Comparison of ENCODE assay signal across 10 cellular contexts in genomic region chrX:19885732-19886131, GRCh38. TPM values are rescaled to one million over a fixed set of nuclear protein-coding genes. Genes with fewer than 3 reads are reported as not detected.
DNase-seq lines count a peak whose midpoint lies in the region; ATAC-seq and TF ChIP-seq lines count a peak whose summit lies in the region.
"Had no signal": no experiment of that assay in that cellular context is flagged by ENCODE, and none has a peak within 500 bp of the region (broad histone marks: within the 10 kb centered on the region; RNA-seq: fewer than 3 reads in every experiment).

No MANE protein-coding gene starts in this region.

- H3K9me2 ChIP-seq in HCT116 (ENCODE audit: insufficient read depth) = no peaks in the 10 kb centered on the region

- no peaks in the 10 kb centered on the region for H3K9me3 ChIP-seq in CD4-positive, alpha-beta T cell (ENCODE audit: control insufficient read depth, low read length)
- no peaks in the 10 kb centered on the region for H3K9me3 ChIP-seq in HCT116 (ENCODE audit: control insufficient read depth in 1 of 2, insufficient read depth in 1 of 2, low read depth in 1 of 2, low read length in 2 of 2)
- H3K9me3 ChIP-seq: ascending aorta had no signal

- H3K4me1 Mint-ChIP-seq in CD4-positive, alpha-beta T cell (ENCODE audit: low read depth) = peaks cover 75% of the 10 kb centered on the region
- H3K4me1 Mint-ChIP-seq in activated naive CD8-positive, alpha-beta T cell (ENCODE audit: low read depth) = peaks cover 64% of the 10 kb centered on the region
- peaks cover 46 to 54% of the 10 kb centered on the region in 2 donors for H3K4me1 Mint-ChIP-seq in natural killer cell treated with Interleukin-12 subunit alpha and Interleukin-12 subunit beta and Interleukin-15 and Interleukin-18, amount 100 ng/mL, for 72 hours (ENCODE audit: low read depth in 2 of 2)

- CTCF ChIA-PET in CD4-positive, alpha-beta T cell (lab: Charles Lee) = interaction anchor here (1.3 kb wide), 1 partner anchor 29 kb away, joined by 3 read pairs; no protein-coding TSS in a partner anchor
- CTCF ChIA-PET in HCT116 (lab: Charles Lee) = interaction anchor here (1.0 kb wide), 1 partner anchor 11 kb away, joined by 3 read pairs; no protein-coding TSS in a partner anchor

- 0 out of 2 replicates have a peak overlapping the region, but pooled peaks have one; percentile 69 for H3K4me2 ChIP-seq in HCT116 (ENCODE audit: low read length)

- TF ChIP-seq POLR2A in HCT116 (IDR thresholded peaks at IDR 0.05; ENCODE audit: borderline replicate concordance, extremely low read depth, insufficient read depth, insufficient read length) = no peak

- H3K9ac ChIP-seq in HCT116 (ENCODE audit: low read length) = no peak overlapping the region

- H3K27me3 ChIP-seq in CD4-positive, alpha-beta T cell (ENCODE audit: control insufficient read depth, insufficient read depth, low read length) = no peaks in the 10 kb centered on the region
- no peaks in the 10 kb centered on the region for H3K27me3 ChIP-seq in HCT116 (ENCODE audit: insufficient read depth, low read length)
- H3K27me3 ChIP-seq: ascending aorta had no signal

- no peaks in the 10 kb centered on the region for H4K20me1 ChIP-seq in HCT116 (ENCODE audit: insufficient read depth)

- no peak for TF ChIP-seq CTCF in CD4-positive, alpha-beta T cell (IDR thresholded peaks at IDR 0.05)
- no peak for TF ChIP-seq CTCF in HCT116 (IDR thresholded peaks at IDR 0.05 in 2 of 3, conservative IDR thresholded peaks at IDR 0.05 in 1 of 3; ENCODE audit: borderline replicate concordance in 1 of 3, insufficient read depth in 1 of 3, low read depth in 2 of 3, low read length in 2 of 3)

- DNase-seq in CD4-positive, alpha-beta T cell = no peak
- DNase-seq in HCT116 (ENCODE audit: low read depth, low spot score) = no peak
- no peak for DNase-seq in natural killer cell treated with Interleukin-12 subunit alpha and Interleukin-12 subunit beta and Interleukin-15 and Interleukin-18, amount 100 ng/mL, for 72 hours (ENCODE audit: low spot score)
- DNase-seq in cortex of kidney (lab: John Stamatoyannopoulos, UW) = no peak
- no peak for DNase-seq in NCI-H146 treated with DMSO at 0.1 percent for 48 hours (lab: John Stamatoyannopoulos, UW; ENCODE audit: unreplicated experiment)
- no peak for DNase-seq in sciatic nerve (ENCODE audit: low spot score)
- DNase-seq: occipital lobe had no signal

- H3K4me3 ChIP-seq in HCT116 (replicated peaks in 1 of 2; ENCODE audit: low read depth in 1 of 2, low read length in 2 of 2) = no peak overlapping the region

- no peaks in the 10 kb centered on the region for H3K27me3 Mint-ChIP-seq in CD4-positive, alpha-beta T cell
- no peaks in the 10 kb centered on the region for H3K27me3 Mint-ChIP-seq in activated naive CD8-positive, alpha-beta T cell
- H3K27me3 Mint-ChIP-seq in natural killer cell treated with Interleukin-12 subunit alpha and Interleukin-12 subunit beta and Interleukin-15 and Interleukin-18, amount 100 ng/mL, for 72 hours = peaks cover 0 to 3% of the 10 kb centered on the region in 2 donors

- intact Hi-C loops in CD4-positive, alpha-beta T cell (cut with DNase I, micrococcal nuclease) = loop anchor here (2.0 to 10.0 kb wide), 6 partner anchors 43 to 201 kb away; no protein-coding TSS in a partner anchor
- intact Hi-C loops in HCT116 (cut with micrococcal nuclease) (loop anchor here (5.0 to 10.0 kb wide), 3 partner anchors 213 to 351 kb away; no protein-coding TSS in a partner anchor), sciatic nerve (cut with DNase I) (loop anchor here (10.0 kb wide), 1 partner anchor 341 kb away; no protein-coding TSS in a partner anchor)

- ATAC-seq in CD4-positive, alpha-beta T cell (ENCODE audit: poor library complexity) = no peak
- ATAC-seq in HCT116 (no peak), GM19035 (IDR thresholded peaks at IDR 0.05; ENCODE audit: unreplicated experiment) (no peak), sciatic nerve (no peak)
- no peak for ATAC-seq in natural killer cell treated with Interleukin-12 subunit alpha and Interleukin-12 subunit beta and Interleukin-15 and Interleukin-18, amount 100 ng/mL, for 72 hours

- no peak overlapping the region for H3K27ac ChIP-seq in CD4-positive, alpha-beta T cell (ENCODE audit: low read depth, low read length)
- H3K27ac ChIP-seq in HCT116 (ENCODE audit: low read depth, low read length) = no peak overlapping the region
- H3K27ac ChIP-seq: ascending aorta had no signal

- no peaks in the 10 kb centered on the region for H3K36me3 ChIP-seq in HCT116 (ENCODE audit: control insufficient read depth in 1 of 2, insufficient read depth in 2 of 2, low read length in 2 of 2)
- H3K36me3 ChIP-seq: ascending aorta had no signal

- POLR2A ChIA-PET in CD4-positive, alpha-beta T cell (lab: Charles Lee) = interaction anchor here (1.0 kb wide), 2 partner anchors 9 to 29 kb away, joined by 3 read pairs; no protein-coding TSS in a partner anchor
- POLR2A ChIA-PET in HCT116 (lab: Charles Lee) = no interaction called here

- H3K79me2 ChIP-seq in HCT116 (ENCODE audit: insufficient read depth, low read length) = 0 out of 2 replicates have a peak, but pooled peaks cover 9% of the 10 kb centered on the region

- TF ChIP-seq RAD21 in HCT116 (IDR thresholded peaks at IDR 0.05; ENCODE audit: low read depth) = no peak

- RAD21 ChIA-PET in HCT116 (lab: Charles Lee; ENCODE audit: low non-redundant PET in 1 of 2, low total read pairs in 2 of 2, uncharacterized antibody in 2 of 2, unreplicated experiment in 2 of 2) = no interaction called here

- H2AFZ ChIP-seq in HCT116 (ENCODE audit: low read depth, low read length, poor library complexity, severe bottlenecking) = no peak overlapping the region

- H3K4me3 Mint-ChIP-seq in CD4-positive, alpha-beta T cell = peak overlapping the region; percentile 84
- peak overlapping the region; percentile 85 for H3K4me3 Mint-ChIP-seq in activated naive CD8-positive, alpha-beta T cell
- peak overlapping the region; percentile 86 for H3K4me3 Mint-ChIP-seq in natural killer cell treated with Interleukin-12 subunit alpha and Interleukin-12 subunit beta and Interleukin-15 and Interleukin-18, amount 100 ng/mL, for 72 hours

- TSS peak; percentile 44 for BruUV-seq in HCT116 (replicated peaks; lab: Mats Ljungman, UMichigan)

- H3K9me3 Mint-ChIP-seq in CD4-positive, alpha-beta T cell = no peaks in the 10 kb centered on the region
- no peaks in the 10 kb centered on the region for H3K9me3 Mint-ChIP-seq in activated naive CD8-positive, alpha-beta T cell (ENCODE audit: low read depth)
- no peaks in the 10 kb centered on the region for H3K9me3 Mint-ChIP-seq in natural killer cell treated with Interleukin-12 subunit alpha and Interleukin-12 subunit beta and Interleukin-15 and Interleukin-18, amount 100 ng/mL, for 72 hours

- H3K4me1 ChIP-seq in HCT116 (ENCODE audit: control insufficient read depth in 1 of 2, insufficient read depth in 2 of 2, low read length in 2 of 2) = peaks cover 16 to 48% of the 10 kb centered on the region in 2 experiments
- H3K4me1 ChIP-seq: ascending aorta had no signal

- peak overlapping the region; percentile 81 for H3K27ac Mint-ChIP-seq in CD4-positive, alpha-beta T cell
- H3K27ac Mint-ChIP-seq in activated naive CD8-positive, alpha-beta T cell = peak overlapping the region; percentile 58
- peak overlapping the region; percentile 68 to 78 for H3K27ac Mint-ChIP-seq in natural killer cell treated with Interleukin-12 subunit alpha and Interleukin-12 subunit beta and Interleukin-15 and Interleukin-18, amount 100 ng/mL, for 72 hours

- H3K36me3 Mint-ChIP-seq in CD4-positive, alpha-beta T cell (ENCODE audit: low read depth) = peaks cover 4% of the 10 kb centered on the region
- H3K36me3 Mint-ChIP-seq in activated naive CD8-positive, alpha-beta T cell = no peaks in the 10 kb centered on the region
- H3K36me3 Mint-ChIP-seq in natural killer cell treated with Interleukin-12 subunit alpha and Interleukin-12 subunit beta and Interleukin-15 and Interleukin-18, amount 100 ng/mL, for 72 hours = no peaks in the 10 kb centered on the region

TF ChIP-seq in HCT116, 20 proteins besides CTCF, POLR2A, EP300 and RAD21 (continues in another document):
- TF ChIP-seq YY1 (IDR thresholded peaks at IDR 0.05; ENCODE audit: extremely low read depth, insufficient replicate concordance, low read depth, low read length) (no peak), EZH2phosphoT487 (IDR thresholded peaks at IDR 0.05; ENCODE audit: borderline replicate concordance) (no peak), ELF1 (IDR thresholded peaks at IDR 0.05; ENCODE audit: borderline replicate concordance, low read depth) (no peak), ZBTB33 (IDR thresholded peaks at IDR 0.05; ENCODE audit: extremely low read depth, insufficient replicate concordance, low read length) (no peak), POLR2AphosphoS5 (IDR thresholded peaks at IDR 0.05; ENCODE audit: low read depth, low read length) (no peak), CBX3 (IDR thresholded peaks at IDR 0.05; ENCODE audit: low read depth) (no peak)

RNA-seq across cellular contexts. Expression of gene SH3KBP1, which starts 1.7 kb away (rescaled TPM):
- 10 to 100 TPM; 64.7 to 65.9 TPM for total RNA-seq in CD4-positive, alpha-beta T cell
- total RNA-seq in HCT116 (2021; ENCODE audit: unreplicated experiment) (51.3 TPM), sciatic nerve (36.3 TPM)
- polyA plus RNA-seq in HCT116 (2012) = 58.8 and 61.3 TPM in 2 replicates
- 10 to 100 TPM; 68.5 to 83.4 TPM for total RNA-seq in natural killer cell treated with Interleukin-12 subunit alpha and Interleukin-12 subunit beta and Interleukin-15 and Interleukin-18, amount 100 ng/mL, for 72 hours
